8 cellular contexts compared by ENCODE assay signal in the genomic region with DNA sequence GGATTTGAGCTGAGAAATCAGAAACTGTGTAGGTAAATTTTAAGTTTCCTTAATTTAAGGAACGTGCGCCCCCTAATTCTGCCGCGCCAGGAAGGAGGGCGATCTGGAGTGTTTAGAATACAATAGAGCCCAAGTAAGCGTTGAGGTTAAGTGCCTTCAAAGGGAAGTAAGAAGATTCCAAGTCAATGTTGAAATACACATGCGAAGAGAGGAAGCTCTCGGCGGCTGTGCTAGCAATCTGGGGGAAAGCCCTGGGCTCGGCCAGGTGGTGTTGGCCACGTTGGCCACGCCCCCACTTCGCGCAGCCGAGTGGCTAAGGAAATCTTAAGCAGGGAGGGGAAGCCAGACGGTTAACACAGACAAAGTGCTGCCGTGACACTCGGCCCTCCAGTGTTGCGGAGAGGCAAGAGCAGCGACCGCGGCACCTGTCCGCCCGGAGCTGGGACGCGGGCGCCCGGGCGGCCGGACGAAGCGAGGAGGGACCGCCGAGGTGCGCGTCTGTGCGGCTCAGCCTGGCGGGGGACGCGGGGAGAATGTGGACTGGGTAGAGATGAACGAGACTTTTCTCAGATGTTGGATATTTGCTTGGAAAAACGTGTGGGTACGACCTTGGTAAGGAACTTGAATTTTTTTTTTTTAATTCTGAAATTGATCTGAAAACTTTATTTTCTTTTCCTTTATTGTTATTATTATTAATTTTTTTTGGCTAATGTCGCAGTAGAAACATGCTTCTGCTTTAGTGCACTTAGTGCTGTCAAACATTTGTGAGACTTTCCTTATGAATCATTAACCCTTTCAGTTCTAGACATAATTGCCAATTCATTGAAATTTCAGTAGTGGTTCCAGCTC. TPM values are rescaled to one million over a fixed set of nuclear protein-coding genes. Genes with fewer than 3 reads are reported as not detected.
DNase-seq lines count a peak whose midpoint lies in the region; ATAC-seq and TF ChIP-seq lines count a peak whose summit lies in the region.

Gene PRDM1, plus strand, starts transcription at position 353 of the 849 bp plus-strand sequence. Its CDS starts 218 bp downstream, at position 571.

- DNase-seq in GM23338 (ENCODE audit: low spot score) (peak; percentile 89), LHCN-M2 (ENCODE audit: low read depth) (peak; percentile 73), SK-MEL-5 (ENCODE audit: low read depth, low spot score) (peak; percentile 57), glutamatergic neuron (peak; percentile 58), type B pancreatic cell (ENCODE audit: extremely low spot score, unreplicated experiment) (peak; percentile 79)
- peak in 3 of 4 experiments; percentile 8 to 42 (median 30) for DNase-seq in activated naive CD4-positive, alpha-beta T cell (lab: John Stamatoyannopoulos, UW)

- H4K20me1 ChIP-seq in GM23338 (replicated peaks; ENCODE audit: insufficient read depth): no peaks in the 10 kb centered on the region

- H3K4me3 Mint-ChIP-seq in GM23338: peak within 1 kb of the TSS; percentile 76
- H3K4me3 Mint-ChIP-seq in glutamatergic neuron (ENCODE audit: unreplicated experiment): peak within 1 kb of the TSS; percentile 84
- H3K4me3 Mint-ChIP-seq in type B pancreatic cell: peak within 1 kb of the TSS; percentile 96

- H3K4me1 Mint-ChIP-seq in GM23338 (peaks cover 30% of the 10 kb centered on the region), glutamatergic neuron (ENCODE audit: low read depth, unreplicated experiment) (peaks cover 9% of the 10 kb centered on the region), type B pancreatic cell (ENCODE audit: unreplicated experiment) (peaks cover 57% of the 10 kb centered on the region)

- peak within 1 kb of the TSS; percentile 53 for H3K9ac ChIP-seq in ES-I3 (ENCODE audit: low read depth, low read length)
- no peak within 1 kb of the TSS for H3K9ac ChIP-seq in parathyroid adenoma

- no peaks in the 10 kb centered on the region for H3K79me2 ChIP-seq in GM23338 (replicated peaks; ENCODE audit: insufficient read depth)
- H3K79me2 ChIP-seq in parathyroid adenoma: no peaks in the 10 kb centered on the region

- TF ChIP-seq CTCF in GM23338 (conservative IDR thresholded peaks at IDR 0.05; ENCODE audit: low read depth in 2 of 2) (peak; percentile 8 to 31; a peak in 2 of 4 replicates), glutamatergic neuron (IDR thresholded peaks at IDR 0.05; ENCODE audit: partially characterized antibody, unreplicated experiment) (no peak), parathyroid adenoma (IDR thresholded peaks at IDR 0.05) (no peak), type B pancreatic cell (conservative IDR thresholded peaks at IDR 0.05) (peak; percentile 60)

- no peaks in the 10 kb centered on the region for H3K9me2 ChIP-seq in GM23338 (ENCODE audit: insufficient read depth)

- H3K4me3 ChIP-seq in GM23338: peak within 1 kb of the TSS; percentile 54
- peak within 1 kb of the TSS; percentile 42 for H3K4me3 ChIP-seq in parathyroid adenoma (ENCODE audit: low read depth, low read length)

- in situ Hi-C loops in SK-MEL-5 (cut with HindIII; ENCODE audit: low pct_unique_long_range_greater_than_20kb, low sequenced_read_pairs): no loop called here

- H3K9me3 ChIP-seq in ES-I3 (ENCODE audit: control insufficient read depth, insufficient read depth, low read length) (no peaks in the 10 kb centered on the region), parathyroid adenoma (ENCODE audit: control insufficient read depth, low read length) (no peaks in the 10 kb centered on the region)

- H3K9me3 Mint-ChIP-seq in GM23338 (no peaks in the 10 kb centered on the region), glutamatergic neuron (ENCODE audit: unreplicated experiment) (peaks cover 2% of the 10 kb centered on the region), type B pancreatic cell (no peaks in the 10 kb centered on the region)

- no peaks in the 10 kb centered on the region for H3K36me3 ChIP-seq in ES-I3 (ENCODE audit: insufficient read depth, low read length)
- no peaks in the 10 kb centered on the region for H3K36me3 ChIP-seq in GM23338 (ENCODE audit: insufficient read depth)
- no peaks in the 10 kb centered on the region for H3K36me3 ChIP-seq in parathyroid adenoma (ENCODE audit: control insufficient read depth, insufficient read depth, low read length)

- H3K4me2 ChIP-seq in GM23338 (peak within 1 kb of the TSS; percentile 79), parathyroid adenoma (ENCODE audit: low read length) (peak within 1 kb of the TSS; percentile 70)

- H3K36me3 Mint-ChIP-seq in GM23338 (ENCODE audit: low read depth) (no peaks in the 10 kb centered on the region), glutamatergic neuron (ENCODE audit: unreplicated experiment) (no peaks in the 10 kb centered on the region), type B pancreatic cell (no peaks in the 10 kb centered on the region)

- H3K27ac Mint-ChIP-seq in GM23338 (no peak within 1 kb of the TSS), glutamatergic neuron (ENCODE audit: unreplicated experiment) (no peak within 1 kb of the TSS), type B pancreatic cell (peak within 1 kb of the TSS; percentile 89)

- peaks cover 35% of the 10 kb centered on the region for H3K27me3 ChIP-seq in GM23338 (ENCODE audit: insufficient read depth)
- no peaks in the 10 kb centered on the region for H3K27me3 ChIP-seq in parathyroid adenoma (ENCODE audit: control insufficient read depth, insufficient read depth, low read length)

- H3K4me1 ChIP-seq in ES-I3 (ENCODE audit: insufficient read depth, low read length): peaks cover 13% of the 10 kb centered on the region
- H3K4me1 ChIP-seq in GM23338 (ENCODE audit: insufficient read depth): peaks cover 25% of the 10 kb centered on the region
- H3K4me1 ChIP-seq in parathyroid adenoma: peaks cover 4% of the 10 kb centered on the region

- peak; percentile 86 for ATAC-seq in GM23338

- H2AFZ ChIP-seq in GM23338 (peak within 1 kb of the TSS; percentile 72), parathyroid adenoma (peak within 1 kb of the TSS; percentile 76)

- H3F3A ChIP-seq in GM23338 (replicated peaks; ENCODE audit: low read depth): no peaks in the 10 kb centered on the region

- H3K27ac ChIP-seq in GM23338 (ENCODE audit: low read depth) (no peak within 1 kb of the TSS), parathyroid adenoma (peak within 1 kb of the TSS; percentile 56)

- H3K27me3 Mint-ChIP-seq in GM23338 (ENCODE audit: insufficient read depth, low read depth, poor library complexity) (peaks cover 31% of the 10 kb centered on the region), glutamatergic neuron (ENCODE audit: unreplicated experiment) (peaks cover 2% of the 10 kb centered on the region), type B pancreatic cell (peaks cover 39% of the 10 kb centered on the region)

RNA-seq across cellular contexts. Expression of gene PRDM1, which starts in this region (rescaled TPM):
- 0.62 and 0.73 TPM in 2 replicates for total RNA-seq in GM23338 (2014; rRNA removed; shearing (Covaris generic))
- 0.65 and 0.90 TPM in 2 replicates for polyA plus RNA-seq in GM23338 (2016; fragmentation: Nextera tagmentation; extraction: Ambion mirVana)
- 0.98 and 2.4 TPM in 2 replicates for total RNA-seq in LHCN-M2 (2014; rRNA removed)
- 0.44 TPM for polyA plus RNA-seq in LHCN-M2 (2012)
- 0.08 and 0.16 TPM in 2 replicates for total RNA-seq in SK-MEL-5 (2014; rRNA removed; shearing (Covaris generic))
- 0.23 and 0.33 TPM in 2 replicates for polyA plus RNA-seq in SK-MEL-5 (2015; cell fraction: cytosol; rRNA removed)
- polyA plus RNA-seq in SK-MEL-5 (2015; cell fraction: nucleus; rRNA removed): 0.26 TPM in 1 of 2 replicates, not detected in the other
- total RNA-seq in glutamatergic neuron (ENCODE audit: unreplicated experiment): not detected
- 15.5 and 35.5 TPM in 2 replicates for total RNA-seq in type B pancreatic cell (ENCODE audit: low replicate concordance)

Comparison
In these comparisons a context has a peak if more than half of its experiments do, and no peak if none do; other contexts are left out.
1. Peak in DNase-seq, ATAC-seq, H3K4me3 ChIP-seq and H3K4me2 ChIP-seq in GM23338; RNA of the gene not detected or under 1 TPM.
2. Peak in DNase-seq in SK-MEL-5; RNA of the gene not detected or under 1 TPM.
3. Peak in DNase-seq in glutamatergic neuron; RNA of the gene not detected or under 1 TPM.
4. DNase-seq: peak in every context shown above with its lines; median percentile 89 in GM23338; 79 in type B pancreatic cell; 73 in LHCN-M2; 58 in glutamatergic neuron; 57 in SK-MEL-5; 30 in activated naive CD4-positive, alpha-beta T cell.
5. CTCF ChIP-seq: peak in GM23338 (2 of 2) and type B pancreatic cell (single experiment); none in glutamatergic neuron (single experiment) and parathyroid adenoma (single experiment).
6. Peak in every context shown above with its lines, with median percentiles within 50 percentile points of each other: H3K4me3 Mint-ChIP-seq.